ENCODE assay signal across 8 cellular contexts in the genomic region with DNA sequence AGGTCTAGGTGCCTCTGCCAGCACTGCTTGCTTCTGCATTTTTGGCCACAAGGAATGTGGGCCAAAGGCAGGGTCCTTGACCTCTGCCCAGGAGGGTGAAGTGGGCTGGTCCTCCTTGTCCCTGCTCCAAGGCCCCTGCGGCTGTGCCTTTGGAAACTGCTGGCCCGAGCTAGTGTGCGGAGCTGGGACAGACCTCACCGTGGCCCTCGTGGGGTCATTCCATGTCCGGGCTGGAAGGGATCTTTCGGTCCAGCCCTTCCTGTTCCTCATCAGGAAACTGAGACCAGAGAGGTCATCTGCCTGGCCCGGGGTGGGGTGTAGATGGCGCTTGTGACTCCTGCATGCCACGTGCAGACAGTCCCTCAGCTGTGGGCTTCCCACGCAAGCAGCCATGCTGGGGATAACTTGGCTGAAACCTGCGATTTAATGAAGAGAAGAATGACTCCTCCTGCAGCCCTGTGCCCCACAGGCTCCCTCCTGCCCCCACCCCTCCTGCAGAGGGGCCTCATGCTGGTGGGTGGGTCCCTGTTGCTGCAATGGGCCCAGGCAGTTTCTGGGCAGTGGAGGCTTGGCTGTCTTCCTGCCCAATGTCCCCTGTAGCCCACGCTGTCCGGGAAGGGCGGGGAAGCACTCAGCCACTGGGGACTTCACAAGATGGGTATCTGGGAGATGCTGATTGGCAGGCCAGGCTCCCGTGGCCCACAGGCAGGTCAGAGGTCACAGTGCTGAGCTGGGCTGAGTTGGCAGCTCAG.
DNase-seq lines count a peak whose midpoint lies in the region; ATAC-seq, FAIRE-seq and TF ChIP-seq lines count a peak whose summit lies in the region.

No MANE protein-coding gene starts in this region.

- H3K27me3 ChIP-seq in mammary epithelial cell (ENCODE audit: insufficient read depth, low read length) = no peaks in the 10 kb centered on the region
- no peaks in the 10 kb centered on the region for H3K27me3 ChIP-seq in esophagus (ENCODE audit: control insufficient read depth in 1 of 2, insufficient read depth in 2 of 2, low read length in 2 of 2)
- H3K27me3 ChIP-seq in aorta (ENCODE audit: control insufficient read depth in 1 of 2, insufficient read depth in 2 of 2, low read length in 1 of 2) = no peaks in the 10 kb centered on the region

- H3K4me3 Mint-ChIP-seq in MCF 10A (ENCODE audit: unreplicated experiment) (no peak overlapping the region), natural killer cell (no peak overlapping the region)

- peaks cover 97% of the 10 kb centered on the region for H3K79me2 ChIP-seq in mammary epithelial cell (ENCODE audit: insufficient read depth, low read length)

- intact Hi-C loops in MCF 10A (cut with micrococcal nuclease) (no loop called here), mammary epithelial cell (cut with micrococcal nuclease) (no loop called here), natural killer cell (cut with micrococcal nuclease) (no loop called here), aorta (cut with DNase I) (no loop called here)

- H3K4me1 ChIP-seq in mammary epithelial cell (ENCODE audit: insufficient read depth, low read length) = peaks cover 70% of the 10 kb centered on the region
- peaks cover 21 to 52% of the 10 kb centered on the region in 2 donors for H3K4me1 ChIP-seq in esophagus (ENCODE audit: control insufficient read depth in 2 of 2, insufficient read depth in 2 of 2, low read length in 1 of 2)
- H3K4me1 ChIP-seq in aorta (ENCODE audit: control insufficient read depth in 1 of 2, insufficient read depth in 2 of 2, low read length in 2 of 2) = no peaks in the 10 kb centered on the region

- CTCF ChIA-PET in MCF 10A (lab: Yijun Ruan, JAX) (no interaction called here), mammary epithelial cell (lab: Charles Lee; ENCODE audit: low non-redundant PET) (no interaction called here)

- H3K36me3 ChIP-seq in mammary epithelial cell (ENCODE audit: insufficient read depth, low read length) = no peaks in the 10 kb centered on the region
- H3K36me3 ChIP-seq in esophagus (ENCODE audit: control insufficient read depth in 2 of 2, insufficient read depth in 2 of 2, low read length in 1 of 2) = no peaks in the 10 kb centered on the region
- no peaks in the 10 kb centered on the region for H3K36me3 ChIP-seq in aorta (ENCODE audit: control insufficient read depth in 1 of 2, insufficient read depth in 2 of 2, low read length in 1 of 2)

- DNase-seq in MCF 10A (ENCODE audit: unreplicated experiment) = no peak
- no peak for DNase-seq in mammary epithelial cell
- DNase-seq in natural killer cell = no peak
- DNase-seq in aorta = peak in 1 of 2 donors; percentile 76
- no peak for DNase-seq in stimulated activated CD4-positive, alpha-beta T cell treated with anti-CD3 and anti-CD28 coated beads, Interleukin-4, amount 100 ng/mL, for 4 hours
- DNase-seq in D721Med (ENCODE audit: insufficient read length, low spot score) = no peak

- BruUV-seq in MCF 10A (replicated peaks; lab: Mats Ljungman, UMichigan) = no TSS peak
- BruUV-seq in mammary epithelial cell (replicated peaks; lab: Mats Ljungman, UMichigan) = no TSS peak

- peaks cover 10% of the 10 kb centered on the region for H4K20me1 ChIP-seq in mammary epithelial cell (ENCODE audit: insufficient read depth, low read length)

- H3K4me1 Mint-ChIP-seq in MCF 10A (ENCODE audit: insufficient read depth, unreplicated experiment) (peaks cover 12% of the 10 kb centered on the region), natural killer cell (peaks cover 58 to 75% of the 10 kb centered on the region in 2 donors)

- peak overlapping the region; percentile 49 for H3K27ac Mint-ChIP-seq in MCF 10A (ENCODE audit: low read depth, unreplicated experiment)
- peak overlapping the region; percentile 23 to 70 for H3K27ac Mint-ChIP-seq in natural killer cell

- in situ Hi-C loops in mammary epithelial cell (cut with MboI; ENCODE audit: low sequenced_read_pairs in 2 of 2) = no loop called here

- 51% methylated on average over 9 of the region's 16 CpGs for WGBS in mammary epithelial cell (ENCODE audit: low coverage, missing lambda C conversion rate)
- 52 to 53% methylated on average over 16 of the region's 16 CpGs for WGBS in esophagus, 2 donors
- WGBS in aorta, 2 donors = 76 to 78% methylated on average over 16 of the region's 16 CpGs

- H3K4me3 ChIP-seq in mammary epithelial cell (replicated peaks in 1 of 3; ENCODE audit: insufficient read depth in 1 of 3, low read depth in 2 of 3, low read length in 3 of 3) = no peak overlapping the region
- H3K4me3 ChIP-seq in esophagus (ENCODE audit: low read depth in 1 of 2, low read length in 2 of 2) = no peak overlapping the region
- H3K4me3 ChIP-seq in aorta (ENCODE audit: low read length in 2 of 2) = no peak overlapping the region

- peak in 1 of 3 donors; percentile 9 for ATAC-seq in natural killer cell
- ATAC-seq in aorta (ENCODE audit: low FRiP score) = peak; percentile 8
- ATAC-seq in HG03135 (IDR thresholded peaks at IDR 0.05; ENCODE audit: unreplicated experiment) = no peak

- no peaks in the 10 kb centered on the region for H3K9me3 Mint-ChIP-seq in MCF 10A (ENCODE audit: unreplicated experiment)
- no peaks in the 10 kb centered on the region for H3K9me3 Mint-ChIP-seq in natural killer cell

- H3K9me3 ChIP-seq in mammary epithelial cell (replicated peaks; ENCODE audit: insufficient read depth, low read length) (no peaks in the 10 kb centered on the region), esophagus (ENCODE audit: control insufficient read depth in 2 of 2, insufficient read depth in 1 of 2, low read depth in 1 of 2, low read length in 1 of 2) (no peaks in the 10 kb centered on the region), aorta (ENCODE audit: control insufficient read depth, low read length) (no peaks in the 10 kb centered on the region)

- no peak for TF ChIP-seq CTCF in MCF 10A (IDR thresholded peaks at IDR 0.05; ENCODE audit: unreplicated experiment)
- TF ChIP-seq CTCF in mammary epithelial cell (conservative IDR thresholded peaks at IDR 0.05 in 1 of 2, IDR thresholded peaks at IDR 0.05 in 1 of 2; ENCODE audit: extremely low read depth in 1 of 2, insufficient read depth in 1 of 2, low read depth in 1 of 2, low read length in 2 of 2) = no peak
- no peak for TF ChIP-seq CTCF in natural killer cell (IDR thresholded peaks at IDR 0.05)
- TF ChIP-seq CTCF in D721Med (IDR thresholded peaks at IDR 0.05; ENCODE audit: insufficient read depth, missing control alignments) = no peak

- H2AFZ ChIP-seq in mammary epithelial cell (ENCODE audit: low read depth, low read length) = no peak overlapping the region

- H3K9ac ChIP-seq in mammary epithelial cell (ENCODE audit: insufficient read depth, low read length) = no peak overlapping the region

- POLR2A ChIA-PET in MCF 10A (lab: Yijun Ruan, JAX) = no interaction called here

- H3K4me2 ChIP-seq in mammary epithelial cell (ENCODE audit: insufficient read depth, low read depth, low read length) = no peak overlapping the region

- H3K36me3 Mint-ChIP-seq in MCF 10A (ENCODE audit: insufficient read depth, unreplicated experiment) (peaks cover 52% of the 10 kb centered on the region), natural killer cell (no peaks in the 10 kb centered on the region)

- H3K27me3 Mint-ChIP-seq in MCF 10A (ENCODE audit: insufficient read depth, unreplicated experiment) = no peaks in the 10 kb centered on the region
- H3K27me3 Mint-ChIP-seq in natural killer cell (ENCODE audit: low read depth in 2 of 2) = no peaks in the 10 kb centered on the region

- H3K27ac ChIP-seq in mammary epithelial cell (ENCODE audit: insufficient read depth, low read depth, low read length) = no peak overlapping the region
- peak overlapping the region; percentile 28 to 47 for H3K27ac ChIP-seq in esophagus (ENCODE audit: low read depth in 2 of 2, low read length in 1 of 2)
- H3K27ac ChIP-seq in aorta (ENCODE audit: low read depth in 1 of 2, low read length in 2 of 2) = no peak overlapping the region

- dilution Hi-C loops in mammary epithelial cell (cut with HindIII; ENCODE audit: low sequenced_read_pairs) = loop anchor here (5.0 kb wide), 2 partner anchors 36 to 59 kb away; no protein-coding TSS in a partner anchor

- FAIRE-seq in D721Med (lab: Jason Lieb, UNC) = no peak

Comparison
In these comparisons a context has a peak if more than half of its experiments do, and no peak if none do; other contexts are left out.
1. H3K27ac ChIP-seq: peak in esophagus (2 of 2); none in mammary epithelial cell (single experiment) and aorta (0 of 2).